Comparison of ENCODE assay signal across 8 cellular contexts in the genomic region with DNA sequence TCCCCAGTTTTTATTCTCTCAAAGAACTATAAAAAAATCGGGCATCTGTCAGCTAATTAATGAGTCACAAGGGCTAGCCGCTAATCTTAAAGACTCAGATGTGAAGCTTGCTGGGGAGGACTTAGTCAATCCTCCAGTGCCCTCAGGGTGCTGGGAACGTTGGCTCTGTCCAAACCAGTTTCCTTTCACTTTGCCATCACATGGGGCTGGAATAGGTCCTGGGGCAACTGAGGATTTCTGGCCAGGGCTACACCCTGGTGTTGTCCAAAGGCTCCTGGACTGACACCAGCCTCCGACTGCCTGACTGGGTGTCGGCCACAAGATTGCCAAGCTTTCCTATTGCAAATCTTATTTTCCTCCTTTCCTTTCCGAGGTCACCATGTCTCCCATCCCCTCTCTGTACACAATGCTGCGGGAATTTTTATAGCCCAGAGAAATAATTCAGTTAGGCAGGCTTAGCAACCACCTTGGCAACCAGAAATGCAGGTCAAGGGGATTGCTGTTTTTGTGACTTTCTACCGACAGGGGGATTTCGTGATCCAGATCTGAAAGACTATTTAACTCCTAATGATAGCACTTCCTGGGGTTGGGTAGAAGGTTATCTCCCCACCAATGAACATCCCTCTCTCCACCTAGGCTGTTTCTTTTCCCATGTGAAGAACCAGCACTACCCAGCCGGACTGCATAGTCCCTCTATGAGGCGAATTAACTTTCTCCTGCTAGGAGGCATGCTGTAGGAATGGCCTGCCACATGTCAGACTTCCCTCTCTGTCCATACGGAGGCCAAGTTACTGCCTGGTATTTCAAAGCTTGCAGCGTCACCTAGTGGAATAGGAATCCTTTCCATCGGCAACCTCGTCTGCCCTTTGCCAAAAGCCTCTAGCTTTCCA. TPM values are rescaled to one million over a fixed set of nuclear protein-coding genes. Genes with fewer than 3 reads are reported as not detected.
DNase-seq lines count a peak whose midpoint lies in the region; ATAC-seq, FAIRE-seq and TF ChIP-seq lines count a peak whose summit lies in the region.

No MANE protein-coding gene starts in this region.

- no peak overlapping the region for H3K9ac ChIP-seq in Karpas-422 (ENCODE audit: low read length)

- no peaks in the 10 kb centered on the region for H3K79me2 ChIP-seq in Karpas-422 (ENCODE audit: low read length)

- TF ChIP-seq CTCF in A549 (IDR thresholded peaks at IDR 0.05) (no peak), bronchial epithelial cell (IDR thresholded peaks at IDR 0.05; ENCODE audit: insufficient read depth, low read length, severe bottlenecking) (peak; percentile 41), lower leg skin (IDR thresholded peaks at IDR 0.05) (no peak), Caco-2 (IDR thresholded peaks at IDR 0.05; ENCODE audit: insufficient read depth in 1 of 2, low read depth in 1 of 2, low read length in 1 of 2, severe bottlenecking in 1 of 2, unreplicated experiment in 1 of 2) (no peak)

- no peaks in the 10 kb centered on the region for H3K36me3 Mint-ChIP-seq in Caco-2 (ENCODE audit: insufficient read depth, unreplicated experiment)

- WGBS in A549 (ENCODE audit: missing lambda C conversion rate), result 52% methylated on average over 14 of the region's 15 CpGs
- 27 to 34% methylated on average over 15 of the region's 15 CpGs for WGBS in lower leg skin, 2 donors

- peak in 1 of 2 experiments; percentile 43 for DNase-seq in A549 (ENCODE audit: low read depth in 1 of 2, low spot score in 1 of 2)
- peak; percentile 67 for DNase-seq in Karpas-422
- DNase-seq in bronchial epithelial cell (ENCODE audit: low read depth), result peak; percentile 94
- DNase-seq in lower leg skin (ENCODE audit: low spot score in 2 of 2), result peak; percentile 62 to 87
- DNase-seq in T-helper 1 cell, result no peak
- DNase-seq in Caco-2, result no peak

- no peak for TF ChIP-seq EP300 in A549 (IDR thresholded peaks at IDR 0.05)

- CTCF ChIA-PET in A549 (lab: Yijun Ruan, JAX), result interaction anchor here (1.2 to 1.9 kb wide), 3 partner anchors 16 to 27 kb away, joined by 3 to 6 read pairs (median 3); no protein-coding TSS in a partner anchor
- CTCF ChIA-PET in Caco-2 (lab: Charles Lee), result no interaction called here

- peaks cover 27% of the 10 kb centered on the region for H3K9me3 Mint-ChIP-seq in Caco-2 (ENCODE audit: unreplicated experiment)

- FAIRE-seq in A549 (lab: Jason Lieb, UNC), result no peak
- FAIRE-seq in bronchial epithelial cell (lab: Jason Lieb, UNC), result no peak

- no peaks in the 10 kb centered on the region for H3K9me2 ChIP-seq in Karpas-422 (replicated peaks; ENCODE audit: insufficient read depth, low read length)

- no peaks in the 10 kb centered on the region for H3K4me1 Mint-ChIP-seq in Caco-2 (ENCODE audit: low read depth, unreplicated experiment)

- TF ChIP-seq POLR2A in A549 (IDR thresholded peaks at IDR 0.05; ENCODE audit: low read length) (no peak), lower leg skin (IDR thresholded peaks at IDR 0.05) (no peak)

- H3K4me1 ChIP-seq in A549 (no peaks in the 10 kb centered on the region), Karpas-422 (ENCODE audit: low read length) (no peaks in the 10 kb centered on the region), Caco-2 (no peaks in the 10 kb centered on the region)

- no peak overlapping the region for H3K27ac Mint-ChIP-seq in Caco-2 (ENCODE audit: unreplicated experiment)

- POLR2A ChIA-PET in A549 (lab: Yijun Ruan, JAX) (no interaction called here), Caco-2 (lab: Charles Lee) (no interaction called here)

- no peaks in the 10 kb centered on the region for H3K36me3 ChIP-seq in Karpas-422 (ENCODE audit: insufficient read depth, low read length)
- no peaks in the 10 kb centered on the region for H3K36me3 ChIP-seq in bronchial epithelial cell (ENCODE audit: control insufficient read depth, insufficient read depth, low read length)
- no peaks in the 10 kb centered on the region for H3K36me3 ChIP-seq in Caco-2 (ENCODE audit: control insufficient read depth, insufficient read depth, low read length)

- H3K4me3 ChIP-seq in A549, result no peak overlapping the region
- H3K4me3 ChIP-seq in Karpas-422 (ENCODE audit: low read length), result no peak overlapping the region
- no peak overlapping the region for H3K4me3 ChIP-seq in bronchial epithelial cell (ENCODE audit: low read depth, low read length)
- H3K4me3 ChIP-seq in lower leg skin (ENCODE audit: low read depth, poor library complexity, severe bottlenecking), result no peak overlapping the region
- no peak overlapping the region for H3K4me3 ChIP-seq in Caco-2 (ENCODE audit: low read depth, low read length)

- peak in 1 of 2 experiments; percentile 53; a peak in 4 of 6 replicates for ATAC-seq in A549
- ATAC-seq in GM21528 (IDR thresholded peaks at IDR 0.05; ENCODE audit: low FRiP score, unreplicated experiment), result no peak
- ATAC-seq in HG03460 (IDR thresholded peaks at IDR 0.05; ENCODE audit: unreplicated experiment), result no peak

- no peak overlapping the region for H3K27ac ChIP-seq in A549
- H3K27ac ChIP-seq in Karpas-422 (ENCODE audit: low read length), result no peak overlapping the region

- H3K4me3 Mint-ChIP-seq in Caco-2 (ENCODE audit: unreplicated experiment), result no peak overlapping the region

- H2AFZ ChIP-seq in Karpas-422 (ENCODE audit: low read length), result no peak overlapping the region

- peak overlapping the region; percentile 26 for H3K4me2 ChIP-seq in A549
- no peak overlapping the region for H3K4me2 ChIP-seq in Karpas-422 (ENCODE audit: low read depth, low read length, poor library complexity, severe bottlenecking)

- TF ChIP-seq RAD21 in A549 (conservative IDR thresholded peaks at IDR 0.05 in 1 of 2, IDR thresholded peaks at IDR 0.05 in 1 of 2), result peak; percentile 15 to 44; a peak in 2 of 5 replicates

- no peaks in the 10 kb centered on the region for H3K27me3 Mint-ChIP-seq in Caco-2 (ENCODE audit: insufficient read depth, unreplicated experiment)

- intact Hi-C loops in lower leg skin (cut with DNase I; ENCODE audit: low total_unique reads), result loop anchor here (10.0 kb wide), 1 partner anchor 469 kb away; no protein-coding TSS in a partner anchor
- intact Hi-C loops in Caco-2 (cut with micrococcal nuclease; ENCODE audit: unreplicated experiment), result no loop called here

- H3K27me3 ChIP-seq in Karpas-422 (ENCODE audit: low read length) (no peaks in the 10 kb centered on the region), bronchial epithelial cell (ENCODE audit: control insufficient read depth, insufficient read depth, low read length) (no peaks in the 10 kb centered on the region), Caco-2 (replicated peaks; ENCODE audit: control insufficient read depth, insufficient read depth, low read length) (no peaks in the 10 kb centered on the region)

- no peaks in the 10 kb centered on the region for H4K20me1 ChIP-seq in Karpas-422 (ENCODE audit: insufficient read depth, low read depth, low read length)

- H3K9me3 ChIP-seq in A549 (peaks cover 12% of the 10 kb centered on the region), Karpas-422 (ENCODE audit: low read length) (peaks cover 16% of the 10 kb centered on the region), Caco-2 (peaks cover 4% of the 10 kb centered on the region; the same call in 1 of the 2 replicates)

- no TSS peak for BruUV-seq in Caco-2 (replicated peaks; lab: Mats Ljungman, UMichigan)

TF ChIP-seq in A549, 52 proteins besides CTCF, POLR2A, EP300 and RAD21:
- TF ChIP-seq NFE2L2 (conservative IDR thresholded peaks at IDR 0.05; ENCODE audit: low read length) (no peak), HOXB5 (CRISPR knock-in tag; IDR thresholded peaks at IDR 0.05) (no peak), NR3C1 (IDR thresholded peaks at IDR 0.05) (no peak), MAZ (IDR thresholded peaks at IDR 0.05; ENCODE audit: borderline replicate concordance, low read depth, low read length) (no peak), MAFK (IDR thresholded peaks at IDR 0.05; ENCODE audit: partially characterized antibody) (no peak), RFX5 (IDR thresholded peaks at IDR 0.05) (no peak)

RNA-seq across cellular contexts. Expression of gene CTBS, which starts 29.9 kb away (rescaled TPM):
- polyA plus RNA-seq in A549 (2011; rRNA removed), result 20.8 and 25.3 TPM in 2 replicates
- polyA plus RNA-seq in A549 (2012; cell fraction: cytosol; rRNA removed), result 2.7 and 3.3 TPM in 2 replicates
- polyA plus RNA-seq in A549 (2012; cell fraction: nucleus; rRNA removed), result 1.3 and 1.9 TPM in 2 replicates
- polyA plus RNA-seq in A549 (2017; fragmentation: RNase III; extraction: RNeasy Plus Mini Kit Qiagen cat#74134 plus additional on column Dnase treatment), result 5.6 to 6.9 TPM (median 6.7 TPM) in 3 replicates
- 3.4 and 4.1 TPM in 2 replicates for polyA minus RNA-seq in A549 (2011; rRNA and poly(A)+ RNA removed)
- total RNA-seq in Karpas-422 (2014; rRNA removed; shearing (Covaris generic); ENCODE audit: low replicate concordance), result 5.7 and 19.2 TPM in 2 replicates
- total RNA-seq in bronchial epithelial cell, result 7.4 and 7.7 TPM in 2 replicates
- total RNA-seq in lower leg skin, result 10 to 100 TPM; 15.1 to 16.9 (median 15.5) TPM
- total RNA-seq in Caco-2 (2022), result 4.7 and 5.4 TPM in 2 replicates

Comparison
In these comparisons a context has a peak if more than half of its experiments do, and no peak if none do; other contexts are left out.
1. DNase-seq: peak in Karpas-422 (single experiment), bronchial epithelial cell (single experiment) and lower leg skin (2 of 2); none in T-helper 1 cell (0 of 5) and Caco-2 (0 of 2).